ENCODE assay signal across 1 cellular context in the genomic region with DNA sequence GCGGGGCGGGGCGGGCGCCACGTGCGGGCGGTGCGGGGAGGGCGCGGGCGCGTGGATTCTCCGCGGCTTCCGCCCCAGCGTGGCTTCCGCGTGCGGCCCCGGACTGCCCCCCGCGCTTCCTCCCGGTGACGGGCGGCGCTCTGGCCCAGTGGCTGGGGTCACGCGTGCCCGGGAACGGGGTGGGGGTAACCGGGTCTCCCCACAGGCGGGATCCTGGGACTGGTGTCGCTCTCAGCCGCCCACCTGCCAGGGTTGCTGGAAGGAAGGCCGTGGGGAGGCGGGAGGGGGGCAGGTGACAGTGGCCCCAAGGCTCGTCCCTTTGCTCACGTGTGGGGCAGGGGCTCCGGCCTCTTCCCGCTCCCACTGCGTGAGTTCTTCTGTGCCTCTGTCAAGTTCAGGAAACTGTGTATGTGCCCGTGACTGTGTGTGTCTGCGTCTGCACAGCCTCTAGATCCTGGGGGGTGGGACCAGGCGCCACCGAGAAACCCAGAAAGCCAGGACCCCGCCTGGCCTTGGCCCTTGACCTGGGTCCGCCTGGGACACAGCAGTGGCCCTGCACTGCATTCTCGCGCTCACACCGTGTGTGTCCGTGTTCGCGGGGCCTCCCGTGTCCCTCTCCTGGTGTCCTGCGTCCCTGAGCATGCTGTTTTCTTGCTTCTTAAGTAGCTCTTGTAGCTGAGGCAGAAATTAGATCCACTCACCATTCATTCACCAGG.
TF ChIP-seq lines count a peak whose summit lies in the region.

No MANE protein-coding gene starts in this region.

TF ChIP-seq in HepG2, 621 proteins besides CTCF, POLR2A, EP300 and RAD21 (continued from another document and continues in another):
- TF ChIP-seq, protein P1, sequence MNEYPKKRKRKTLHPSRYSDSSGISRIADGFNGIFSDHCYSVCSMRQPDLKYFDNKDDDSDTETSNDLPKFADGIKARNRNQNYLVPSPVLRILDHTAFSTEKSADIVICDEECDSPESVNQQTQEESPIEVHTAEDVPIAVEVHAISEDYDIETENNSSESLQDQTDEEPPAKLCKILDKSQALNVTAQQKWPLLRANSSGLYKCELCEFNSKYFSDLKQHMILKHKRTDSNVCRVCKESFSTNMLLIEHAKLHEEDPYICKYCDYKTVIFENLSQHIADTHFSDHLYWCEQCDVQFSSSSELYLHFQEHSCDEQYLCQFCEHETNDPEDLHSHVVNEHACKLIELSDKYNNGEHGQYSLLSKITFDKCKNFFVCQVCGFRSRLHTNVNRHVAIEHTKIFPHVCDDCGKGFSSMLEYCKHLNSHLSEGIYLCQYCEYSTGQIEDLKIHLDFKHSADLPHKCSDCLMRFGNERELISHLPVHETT (CRISPR knock-in tag; conservative IDR thresholded peaks at IDR 0.05) = no peak
- TF ChIP-seq ZNF230 (CRISPR knock-in tag; IDR thresholded peaks at IDR 0.05) = peak; percentile 14; the same call in 1 of the 2 replicates
- peak; percentile 55 for TF ChIP-seq NR2C2 (CRISPR knock-in tag; IDR thresholded peaks at IDR 0.05; ENCODE audit: borderline replicate concordance)
- TF ChIP-seq, protein P2, sequence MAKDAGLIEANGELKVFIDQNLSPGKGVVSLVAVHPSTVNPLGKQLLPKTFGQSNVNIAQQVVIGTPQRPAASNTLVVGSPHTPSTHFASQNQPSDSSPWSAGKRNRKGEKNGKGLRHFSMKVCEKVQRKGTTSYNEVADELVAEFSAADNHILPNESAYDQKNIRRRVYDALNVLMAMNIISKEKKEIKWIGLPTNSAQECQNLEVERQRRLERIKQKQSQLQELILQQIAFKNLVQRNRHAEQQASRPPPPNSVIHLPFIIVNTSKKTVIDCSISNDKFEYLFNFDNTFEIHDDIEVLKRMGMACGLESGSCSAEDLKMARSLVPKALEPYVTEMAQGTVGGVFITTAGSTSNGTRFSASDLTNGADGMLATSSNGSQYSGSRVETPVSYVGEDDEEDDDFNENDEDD (CRISPR knock-in tag; IDR thresholded peaks at IDR 0.05; ENCODE audit: borderline replicate concordance) = no peak; the same call in 1 of the 2 replicates
- TF ChIP-seq RFXANK (CRISPR knock-in tag; IDR thresholded peaks at IDR 0.05) = no peak
- TF ChIP-seq ZNF839 (CRISPR knock-in tag; IDR thresholded peaks at IDR 0.05; ENCODE audit: borderline replicate concordance) = no peak
- no peak for TF ChIP-seq ZSCAN9 (CRISPR knock-in tag; IDR thresholded peaks at IDR 0.05; ENCODE audit: borderline replicate concordance)
- TF ChIP-seq ZNF256 (CRISPR knock-in tag; conservative IDR thresholded peaks at IDR 0.05) = no peak
- TF ChIP-seq RCOR2 (CRISPR knock-in tag; IDR thresholded peaks at IDR 0.05) = no peak
- TF ChIP-seq ZNF549 (CRISPR knock-in tag; IDR thresholded peaks at IDR 0.05) = no peak
- peak; percentile 36 for TF ChIP-seq SPEN (CRISPR knock-in tag; IDR thresholded peaks at IDR 0.05; ENCODE audit: low read depth)
- TF ChIP-seq TBL1XR1 (IDR thresholded peaks at IDR 0.05; ENCODE audit: borderline replicate concordance, low read length, partially characterized antibody) = no peak
- no peak for TF ChIP-seq KLF12 (CRISPR knock-in tag; IDR thresholded peaks at IDR 0.05; ENCODE audit: borderline replicate concordance)
- TF ChIP-seq ZNF337 (CRISPR knock-in tag; IDR thresholded peaks at IDR 0.05; ENCODE audit: borderline replicate concordance, low read depth) = no peak
- TF ChIP-seq SOX13 (IDR thresholded peaks at IDR 0.05) = no peak
- TF ChIP-seq SOX13 (CRISPR knock-in tag; conservative IDR thresholded peaks at IDR 0.05 in 1 of 2, IDR thresholded peaks at IDR 0.05 in 1 of 2) = no peak
- TF ChIP-seq ZNF446 (CRISPR knock-in tag; IDR thresholded peaks at IDR 0.05) = no peak
- TF ChIP-seq ZFY (CRISPR knock-in tag; IDR thresholded peaks at IDR 0.05) = no peak; the same call in 1 of the 2 replicates
- TF ChIP-seq, protein P3, sequence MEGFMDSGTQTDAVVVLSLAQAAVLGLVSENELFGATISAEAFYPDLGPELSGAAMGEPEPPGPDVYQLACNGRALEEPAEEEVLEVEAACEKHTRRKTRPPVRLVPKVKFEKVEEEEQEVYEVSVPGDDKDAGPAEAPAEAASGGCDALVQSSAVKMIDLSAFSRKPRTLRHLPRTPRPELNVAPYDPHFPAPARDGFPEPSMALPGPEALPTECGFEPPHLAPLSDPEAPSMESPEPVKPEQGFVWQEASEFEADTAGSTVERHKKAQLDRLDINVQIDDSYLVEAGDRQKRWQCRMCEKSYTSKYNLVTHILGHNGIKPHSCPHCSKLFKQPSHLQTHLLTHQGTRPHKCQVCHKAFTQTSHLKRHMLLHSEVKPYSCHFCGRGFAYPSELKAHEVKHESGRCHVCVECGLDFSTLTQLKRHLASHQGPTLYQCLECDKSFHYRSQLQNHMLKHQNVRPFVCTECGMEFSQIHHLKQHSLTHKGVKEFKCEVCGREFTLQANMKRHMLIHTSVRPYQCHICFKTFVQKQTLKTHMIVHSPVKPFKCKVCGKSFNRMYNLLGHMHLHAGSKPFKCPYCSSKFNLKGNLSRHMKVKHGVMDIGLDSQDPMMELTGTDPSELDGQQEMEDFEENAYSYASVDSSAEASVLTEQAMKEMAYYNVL (CRISPR knock-in tag; IDR thresholded peaks at IDR 0.05; ENCODE audit: borderline replicate concordance) = no peak
- TF ChIP-seq NONO (IDR thresholded peaks at IDR 0.05) = no peak
- TF ChIP-seq NONO (CRISPR knock-in tag; conservative IDR thresholded peaks at IDR 0.05) = 0 out of 2 replicates have a peak, but pooled peaks have one; percentile 20
- TF ChIP-seq, protein P4, sequence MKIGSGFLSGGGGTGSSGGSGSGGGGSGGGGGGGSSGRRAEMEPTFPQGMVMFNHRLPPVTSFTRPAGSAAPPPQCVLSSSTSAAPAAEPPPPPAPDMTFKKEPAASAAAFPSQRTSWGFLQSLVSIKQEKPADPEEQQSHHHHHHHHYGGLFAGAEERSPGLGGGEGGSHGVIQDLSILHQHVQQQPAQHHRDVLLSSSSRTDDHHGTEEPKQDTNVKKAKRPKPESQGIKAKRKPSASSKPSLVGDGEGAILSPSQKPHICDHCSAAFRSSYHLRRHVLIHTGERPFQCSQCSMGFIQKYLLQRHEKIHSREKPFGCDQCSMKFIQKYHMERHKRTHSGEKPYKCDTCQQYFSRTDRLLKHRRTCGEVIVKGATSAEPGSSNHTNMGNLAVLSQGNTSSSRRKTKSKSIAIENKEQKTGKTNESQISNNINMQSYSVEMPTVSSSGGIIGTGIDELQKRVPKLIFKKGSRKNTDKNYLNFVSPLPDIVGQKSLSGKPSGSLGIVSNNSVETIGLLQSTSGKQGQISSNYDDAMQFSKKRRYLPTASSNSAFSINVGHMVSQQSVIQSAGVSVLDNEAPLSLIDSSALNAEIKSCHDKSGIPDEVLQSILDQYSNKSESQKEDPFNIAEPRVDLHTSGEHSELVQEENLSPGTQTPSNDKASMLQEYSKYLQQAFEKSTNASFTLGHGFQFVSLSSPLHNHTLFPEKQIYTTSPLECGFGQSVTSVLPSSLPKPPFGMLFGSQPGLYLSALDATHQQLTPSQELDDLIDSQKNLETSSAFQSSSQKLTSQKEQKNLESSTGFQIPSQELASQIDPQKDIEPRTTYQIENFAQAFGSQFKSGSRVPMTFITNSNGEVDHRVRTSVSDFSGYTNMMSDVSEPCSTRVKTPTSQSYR (CRISPR knock-in tag; IDR thresholded peaks at IDR 0.05; ENCODE audit: borderline replicate concordance) = no peak
- TF ChIP-seq ZNF20 (CRISPR knock-in tag; IDR thresholded peaks at IDR 0.05) = no peak
- TF ChIP-seq, protein P5, sequence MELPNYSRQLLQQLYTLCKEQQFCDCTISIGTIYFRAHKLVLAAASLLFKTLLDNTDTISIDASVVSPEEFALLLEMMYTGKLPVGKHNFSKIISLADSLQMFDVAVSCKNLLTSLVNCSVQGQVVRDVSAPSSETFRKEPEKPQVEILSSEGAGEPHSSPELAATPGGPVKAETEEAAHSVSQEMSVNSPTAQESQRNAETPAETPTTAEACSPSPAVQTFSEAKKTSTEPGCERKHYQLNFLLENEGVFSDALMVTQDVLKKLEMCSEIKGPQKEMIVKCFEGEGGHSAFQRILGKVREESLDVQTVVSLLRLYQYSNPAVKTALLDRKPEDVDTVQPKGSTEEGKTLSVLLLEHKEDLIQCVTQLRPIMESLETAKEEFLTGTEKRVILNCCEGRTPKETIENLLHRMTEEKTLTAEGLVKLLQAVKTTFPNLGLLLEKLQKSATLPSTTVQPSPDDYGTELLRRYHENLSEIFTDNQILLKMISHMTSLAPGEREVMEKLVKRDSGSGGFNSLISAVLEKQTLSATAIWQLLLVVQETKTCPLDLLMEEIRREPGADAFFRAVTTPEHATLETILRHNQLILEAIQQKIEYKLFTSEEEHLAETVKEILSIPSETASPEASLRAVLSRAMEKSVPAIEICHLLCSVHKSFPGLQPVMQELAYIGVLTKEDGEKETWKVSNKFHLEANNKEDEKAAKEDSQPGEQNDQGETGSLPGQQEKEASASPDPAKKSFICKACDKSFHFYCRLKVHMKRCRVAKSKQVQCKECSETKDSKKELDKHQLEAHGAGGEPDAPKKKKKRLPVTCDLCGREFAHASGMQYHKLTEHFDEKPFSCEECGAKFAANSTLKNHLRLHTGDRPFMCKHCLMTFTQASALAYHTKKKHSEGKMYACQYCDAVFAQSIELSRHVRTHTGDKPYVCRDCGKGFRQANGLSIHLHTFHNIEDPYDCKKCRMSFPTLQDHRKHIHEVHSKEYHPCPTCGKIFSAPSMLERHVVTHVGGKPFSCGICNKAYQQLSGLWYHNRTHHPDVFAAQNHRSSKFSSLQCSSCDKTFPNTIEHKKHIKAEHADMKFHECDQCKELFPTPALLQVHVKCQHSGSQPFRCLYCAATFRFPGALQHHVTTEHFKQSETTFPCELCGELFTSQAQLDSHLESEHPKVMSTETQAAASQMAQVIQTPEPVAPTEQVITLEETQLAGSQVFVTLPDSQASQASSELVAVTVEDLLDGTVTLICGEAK (IDR thresholded peaks at IDR 0.05) = no peak
- TF ChIP-seq, protein P5 (CRISPR knock-in tag; IDR thresholded peaks at IDR 0.05) = no peak; the same call in 1 of the 2 replicates
- TF ChIP-seq AGO1 (IDR thresholded peaks at IDR 0.05; ENCODE audit: low read depth, low read length, poor library complexity, severe bottlenecking) = peak; percentile 90
- TF ChIP-seq, protein P6, sequence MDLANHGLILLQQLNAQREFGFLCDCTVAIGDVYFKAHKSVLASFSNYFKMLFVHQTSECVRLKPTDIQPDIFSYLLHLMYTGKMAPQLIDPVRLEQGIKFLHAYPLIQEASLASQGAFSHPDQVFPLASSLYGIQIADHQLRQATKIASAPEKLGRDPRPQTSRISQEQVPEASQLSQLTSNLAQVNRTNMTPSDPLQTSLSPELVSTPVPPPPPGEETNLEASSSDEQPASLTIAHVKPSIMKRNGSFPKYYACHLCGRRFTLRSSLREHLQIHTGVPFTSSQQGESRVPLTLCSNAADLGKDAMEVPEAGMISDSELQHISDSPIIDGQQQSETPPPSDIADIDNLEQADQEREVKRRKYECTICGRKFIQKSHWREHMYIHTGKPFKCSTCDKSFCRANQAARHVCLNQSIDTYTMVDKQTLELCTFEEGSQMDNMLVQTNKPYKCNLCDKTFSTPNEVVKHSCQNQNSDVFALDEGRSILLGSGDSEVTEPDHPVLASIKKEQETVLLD (CRISPR knock-in tag; IDR thresholded peaks at IDR 0.05; ENCODE audit: low read depth) = no peak
- TF ChIP-seq, protein P7, sequence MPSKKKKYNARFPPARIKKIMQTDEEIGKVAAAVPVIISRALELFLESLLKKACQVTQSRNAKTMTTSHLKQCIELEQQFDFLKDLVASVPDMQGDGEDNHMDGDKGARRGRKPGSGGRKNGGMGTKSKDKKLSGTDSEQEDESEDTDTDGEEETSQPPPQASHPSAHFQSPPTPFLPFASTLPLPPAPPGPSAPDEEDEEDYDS (CRISPR knock-in tag; IDR thresholded peaks at IDR 0.05) = no peak
- 0 out of 2 replicates have a peak, but pooled peaks have one; percentile 23 for TF ChIP-seq BRD4 (CRISPR knock-in tag; IDR thresholded peaks at IDR 0.05)
- no peak for TF ChIP-seq GFI1 (CRISPR knock-in tag; IDR thresholded peaks at IDR 0.05; ENCODE audit: borderline replicate concordance)
- TF ChIP-seq DNMT3B (CRISPR knock-in tag; conservative IDR thresholded peaks at IDR 0.05) = no peak
- TF ChIP-seq, protein P8, sequence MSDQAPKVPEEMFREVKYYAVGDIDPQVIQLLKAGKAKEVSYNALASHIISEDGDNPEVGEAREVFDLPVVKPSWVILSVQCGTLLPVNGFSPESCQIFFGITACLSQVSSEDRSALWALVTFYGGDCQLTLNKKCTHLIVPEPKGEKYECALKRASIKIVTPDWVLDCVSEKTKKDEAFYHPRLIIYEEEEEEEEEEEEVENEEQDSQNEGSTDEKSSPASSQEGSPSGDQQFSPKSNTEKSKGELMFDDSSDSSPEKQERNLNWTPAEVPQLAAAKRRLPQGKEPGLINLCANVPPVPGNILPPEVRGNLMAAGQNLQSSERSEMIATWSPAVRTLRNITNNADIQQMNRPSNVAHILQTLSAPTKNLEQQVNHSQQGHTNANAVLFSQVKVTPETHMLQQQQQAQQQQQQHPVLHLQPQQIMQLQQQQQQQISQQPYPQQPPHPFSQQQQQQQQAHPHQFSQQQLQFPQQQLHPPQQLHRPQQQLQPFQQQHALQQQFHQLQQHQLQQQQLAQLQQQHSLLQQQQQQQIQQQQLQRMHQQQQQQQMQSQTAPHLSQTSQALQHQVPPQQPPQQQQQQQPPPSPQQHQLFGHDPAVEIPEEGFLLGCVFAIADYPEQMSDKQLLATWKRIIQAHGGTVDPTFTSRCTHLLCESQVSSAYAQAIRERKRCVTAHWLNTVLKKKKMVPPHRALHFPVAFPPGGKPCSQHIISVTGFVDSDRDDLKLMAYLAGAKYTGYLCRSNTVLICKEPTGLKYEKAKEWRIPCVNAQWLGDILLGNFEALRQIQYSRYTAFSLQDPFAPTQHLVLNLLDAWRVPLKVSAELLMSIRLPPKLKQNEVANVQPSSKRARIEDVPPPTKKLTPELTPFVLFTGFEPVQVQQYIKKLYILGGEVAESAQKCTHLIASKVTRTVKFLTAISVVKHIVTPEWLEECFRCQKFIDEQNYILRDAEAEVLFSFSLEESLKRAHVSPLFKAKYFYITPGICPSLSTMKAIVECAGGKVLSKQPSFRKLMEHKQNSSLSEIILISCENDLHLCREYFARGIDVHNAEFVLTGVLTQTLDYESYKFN (CRISPR knock-in tag; conservative IDR thresholded peaks at IDR 0.05) = 0 out of 2 replicates have a peak, but pooled peaks have one; percentile 28
